10 cellular contexts compared by ENCODE assay signal in the genomic region with DNA sequence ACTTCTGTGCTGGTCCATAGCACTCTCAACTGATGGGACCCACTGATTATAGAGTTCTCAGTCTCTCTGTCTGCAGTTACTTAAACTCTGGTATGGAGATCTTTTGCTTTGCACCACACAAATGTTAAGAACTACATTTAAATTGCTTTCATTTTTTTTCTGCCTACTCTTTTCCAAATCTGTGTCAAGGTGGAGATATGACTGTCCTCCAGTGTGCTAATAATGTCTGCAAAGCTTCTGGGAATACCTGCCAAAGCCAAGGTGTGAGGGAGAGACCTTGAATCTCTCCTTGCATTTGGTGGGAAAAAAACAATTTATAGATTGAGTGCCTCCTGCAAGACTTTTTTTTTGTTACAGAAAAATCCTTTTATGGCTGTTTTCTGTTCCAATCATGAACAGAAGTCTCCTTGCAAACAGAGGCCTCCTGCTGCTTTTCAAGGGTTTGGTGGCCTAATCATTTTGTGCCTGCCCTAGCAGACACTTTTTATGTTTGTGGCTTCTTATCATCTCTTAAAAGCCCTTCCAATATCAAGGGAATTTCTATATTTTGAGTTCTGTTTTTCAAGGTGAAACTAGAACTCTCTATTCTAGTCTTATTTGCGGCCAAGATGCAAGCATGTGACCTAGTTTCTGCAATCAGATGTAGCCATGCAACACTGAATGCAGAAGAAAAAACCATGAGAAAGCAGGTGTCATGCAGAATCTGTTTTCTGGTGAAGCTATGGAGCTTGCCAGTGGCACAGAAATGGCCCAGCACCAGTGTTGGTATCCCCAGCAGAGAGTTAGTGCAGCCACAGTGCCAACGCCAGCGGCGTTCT. TPM values are rescaled to one million over a fixed set of nuclear protein-coding genes. Genes with fewer than 3 reads are reported as not detected.
DNase-seq lines count a peak whose midpoint lies in the region; ATAC-seq and TF ChIP-seq lines count a peak whose summit lies in the region.
"Had no signal": no experiment of that assay in that cellular context is flagged by ENCODE, and none has a peak within 500 bp of the region (broad histone marks: within the 10 kb centered on the region; RNA-seq: fewer than 3 reads in every experiment).

No MANE protein-coding gene starts in this region.

- intact Hi-C loops in naive thymus-derived CD4-positive, alpha-beta T cell (cut with micrococcal nuclease): no loop called here
- intact Hi-C loops in aorta (cut with DNase I) (no loop called here), lower lobe of right lung (cut with DNase I) (no loop called here)

- no peak overlapping the region for H3K4me3 Mint-ChIP-seq in naive thymus-derived CD4-positive, alpha-beta T cell

- H3K36me3 ChIP-seq in naive thymus-derived CD4-positive, alpha-beta T cell (ENCODE audit: control insufficient read depth in 2 of 3, insufficient read depth in 3 of 3, low read length in 3 of 3): no peaks in the 10 kb centered on the region
- H3K36me3 ChIP-seq in aorta (ENCODE audit: control insufficient read depth in 1 of 2, insufficient read depth in 2 of 2, low read length in 1 of 2) (no peaks in the 10 kb centered on the region), lower lobe of right lung (no peaks in the 10 kb centered on the region)

- WGBS in aorta, 2 donors: 95 to 97% methylated on average over 4 of the region's 4 CpGs

- H3K36me3 Mint-ChIP-seq in naive thymus-derived CD4-positive, alpha-beta T cell: peaks cover 0 to 5% (median 0%) of the 10 kb centered on the region in 5 donors

- peaks cover 0 to 22% (median 0%) of the 10 kb centered on the region in 7 donors for H3K4me1 Mint-ChIP-seq in naive thymus-derived CD4-positive, alpha-beta T cell

- peaks cover 0 to 3% (median 0%) of the 10 kb centered on the region in 11 donors for H3K9me3 Mint-ChIP-seq in naive thymus-derived CD4-positive, alpha-beta T cell

- CTCF ChIA-PET in naive thymus-derived CD4-positive, alpha-beta T cell (lab: Charles Lee): no interaction called here

- ATAC-seq in GM18870 (IDR thresholded peaks at IDR 0.05; ENCODE audit: unreplicated experiment) (peak; percentile 82), GM21825 (IDR thresholded peaks at IDR 0.05; ENCODE audit: unreplicated experiment) (peak; percentile 77), HG03521 (IDR thresholded peaks at IDR 0.05; ENCODE audit: unreplicated experiment) (peak; percentile 74), aorta (ENCODE audit: low FRiP score) (no peak), lower lobe of right lung (no peak)
- ATAC-seq in naive thymus-derived CD4-positive, alpha-beta T cell: peak; percentile 52
- ATAC-seq: left cardiac atrium had no signal

- DNase-seq in naive thymus-derived CD4-positive, alpha-beta T cell: no peak
- DNase-seq in aorta: no peak
- no peak for DNase-seq in lower lobe of right lung
- DNase-seq in NCI-H1694 (lab: John Stamatoyannopoulos, UW): no peak
- no peak for DNase-seq in NCI-H1105 treated with DMSO at 0.1 percent for 48 hours (lab: John Stamatoyannopoulos, UW)
- DNase-seq: effector memory CD4-positive, alpha-beta T cell; left cardiac atrium had no signal

- POLR2A ChIA-PET in naive thymus-derived CD4-positive, alpha-beta T cell (lab: Charles Lee): no interaction called here

- peaks cover 0 to 2% (median 0%) of the 10 kb centered on the region in 5 donors for H3K27me3 Mint-ChIP-seq in naive thymus-derived CD4-positive, alpha-beta T cell

- H3K4me3 ChIP-seq in naive thymus-derived CD4-positive, alpha-beta T cell (ENCODE audit: low read length): no peak overlapping the region
- H3K4me3 ChIP-seq in aorta (ENCODE audit: low read length in 2 of 2) (no peak overlapping the region), lower lobe of right lung (no peak overlapping the region)

- H3K9me3 ChIP-seq in naive thymus-derived CD4-positive, alpha-beta T cell (ENCODE audit: control insufficient read depth in 2 of 3, low read length in 3 of 3): no peaks in the 10 kb centered on the region
- H3K9me3 ChIP-seq in aorta (ENCODE audit: control insufficient read depth, low read length) (no peaks in the 10 kb centered on the region), lower lobe of right lung (no peaks in the 10 kb centered on the region)

- peak overlapping the region in 1 of 9 donors; percentile 51 for H3K27ac Mint-ChIP-seq in naive thymus-derived CD4-positive, alpha-beta T cell

- H3K27me3 ChIP-seq in naive thymus-derived CD4-positive, alpha-beta T cell (ENCODE audit: control insufficient read depth in 2 of 2, insufficient read depth in 2 of 2, low read length in 2 of 2): no peaks in the 10 kb centered on the region
- H3K27me3 ChIP-seq in aorta (ENCODE audit: control insufficient read depth in 1 of 2, insufficient read depth in 2 of 2, low read length in 1 of 2) (no peaks in the 10 kb centered on the region), lower lobe of right lung (ENCODE audit: low read depth) (no peaks in the 10 kb centered on the region)

- no peak for TF ChIP-seq CTCF in lower lobe of right lung (IDR thresholded peaks at IDR 0.05)

- no peak overlapping the region for H3K27ac ChIP-seq in naive thymus-derived CD4-positive, alpha-beta T cell (ENCODE audit: low read depth, low read length)
- H3K27ac ChIP-seq in aorta (ENCODE audit: low read depth in 1 of 2, low read length in 2 of 2) (no peak overlapping the region), lower lobe of right lung (no peak overlapping the region)

- H3K4me1 ChIP-seq in naive thymus-derived CD4-positive, alpha-beta T cell (ENCODE audit: control insufficient read depth in 2 of 2, insufficient read depth in 2 of 2, low read length in 2 of 2): peaks cover 0 to 5% of the 10 kb centered on the region in 2 donors
- H3K4me1 ChIP-seq in aorta (ENCODE audit: control insufficient read depth in 1 of 2, insufficient read depth in 2 of 2, low read length in 2 of 2): peaks cover 0 to 4% of the 10 kb centered on the region in 2 donors
- H3K4me1 ChIP-seq in lower lobe of right lung: peaks cover 25% of the 10 kb centered on the region

RNA-seq across cellular contexts. Expression of gene AKIRIN2, which starts 23.2 kb away (rescaled TPM):
- total RNA-seq in naive thymus-derived CD4-positive, alpha-beta T cell: 100 to 1,000 TPM in 1 of 5 experiments, 10 to 100 TPM in 4; 36.0 to 197 (median 57.4) TPM
- polyA plus RNA-seq in naive thymus-derived CD4-positive, alpha-beta T cell: 10 to 100 TPM; 28.8 to 38.5 TPM
- total RNA-seq in aorta (10 to 100 TPM; 38.5 to 43.5 TPM), lower lobe of right lung (67.6 TPM)
- 10 to 100 TPM; 17.8 to 25.1 TPM for polyA plus RNA-seq in aorta

Comparison
In these comparisons a context has a peak if more than half of its experiments do, and no peak if none do; other contexts are left out.
1. ATAC-seq: peak in GM18870 (single experiment), GM21825 (single experiment), HG03521 (single experiment) and naive thymus-derived CD4-positive, alpha-beta T cell (single experiment); none in aorta (single experiment) and lower lobe of right lung (0 of 2).